Comparison of ENCODE assay signal across 21 cellular contexts in the genomic region with DNA sequence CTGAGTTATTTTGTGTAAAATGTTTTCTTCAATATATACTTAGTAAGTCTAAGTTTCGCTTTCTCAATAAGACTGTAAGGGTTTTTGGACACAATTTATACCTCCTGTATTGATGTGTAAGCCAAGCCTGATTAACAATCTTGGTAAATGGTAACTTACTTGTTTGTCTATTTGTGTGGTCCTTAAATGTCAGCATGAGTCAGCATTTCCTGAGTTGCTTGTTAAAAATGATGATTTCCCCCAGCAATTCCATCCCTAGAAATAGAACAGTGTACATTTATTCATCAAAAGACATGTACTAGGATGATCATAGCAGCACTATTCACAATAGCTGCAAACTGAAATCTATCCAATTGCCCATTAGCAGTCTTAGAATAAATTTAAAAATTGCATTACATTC. TPM values are rescaled to one million over a fixed set of nuclear protein-coding genes. Genes with fewer than 3 reads are reported as not detected.
DNase-seq lines count a peak whose midpoint lies in the region; ATAC-seq and TF ChIP-seq lines count a peak whose summit lies in the region.
"Had no signal": no experiment of that assay in that cellular context is flagged by ENCODE, and none has a peak within 500 bp of the region (broad histone marks: within the 10 kb centered on the region; RNA-seq: fewer than 3 reads in every experiment).

No MANE protein-coding gene starts in this region.

- H3K27me3 ChIP-seq in BLaER1 treated with 17β-estradiol and CSF1 and Interleukin-3, amounts not matched to agents 10 nM and 100 nM, result peaks cover 0 to 28% (median 0%) of the 10 kb centered on the region in 11 experiments; a peak in 7 of 22 replicates
- no peaks in the 10 kb centered on the region for H3K27me3 ChIP-seq in CD8-positive, alpha-beta memory T cell (ENCODE audit: insufficient read depth, low read length, poor library complexity, severe bottlenecking)
- H3K27me3 ChIP-seq: breast epithelium, Peyer's patch had no signal

- H3K27me3 Mint-ChIP-seq in nephron (ENCODE audit: low read depth), result peaks cover 3% of the 10 kb centered on the region
- H3K27me3 Mint-ChIP-seq in activated naive CD8-positive, alpha-beta T cell treated with anti-CD3 and anti-CD28 coated beads, Interleukin-2, amount 50 U/mL, for 24 hours, result peaks cover 2% of the 10 kb centered on the region
- H3K27me3 Mint-ChIP-seq in CD8-positive, alpha-beta memory T cell, result peaks cover 3 to 23% of the 10 kb centered on the region in 2 donors
- H3K27me3 Mint-ChIP-seq: CD4-positive, CD25-positive, alpha-beta regulatory T cell had no signal

- no peak overlapping the region for H3K4me3 Mint-ChIP-seq in nephron
- no peak overlapping the region for H3K4me3 Mint-ChIP-seq in activated naive CD8-positive, alpha-beta T cell treated with anti-CD3 and anti-CD28 coated beads, Interleukin-2, amount 50 U/mL, for 24 hours
- no peak overlapping the region for H3K4me3 Mint-ChIP-seq in CD8-positive, alpha-beta memory T cell
- H3K4me3 Mint-ChIP-seq: activated B cell treated with CpG ODN at 0.5 μM for 24 hours; CD4-positive, CD25-positive, alpha-beta regulatory T cell had no signal

- H3K4me1 ChIP-seq in BLaER1 treated with 17β-estradiol and CSF1 and Interleukin-3, amounts not matched to agents 10 nM and 100 nM, result peaks cover 18 to 39% (median 36%) of the 10 kb centered on the region in 10 experiments
- H3K4me1 ChIP-seq in CD8-positive, alpha-beta memory T cell (ENCODE audit: insufficient read depth, low read length), result no peaks in the 10 kb centered on the region
- H3K4me1 ChIP-seq: breast epithelium, Peyer's patch had no signal

- H3K9me3 ChIP-seq in BLaER1 treated with 17β-estradiol and CSF1 and Interleukin-3, amounts not matched to agents 10 nM and 100 nM (replicated peaks in 1 of 11), result peaks cover under 1 to 21% (median 9%) of the 10 kb centered on the region in 11 experiments; a peak in 20 of 22 replicates
- no peaks in the 10 kb centered on the region for H3K9me3 ChIP-seq in CD8-positive, alpha-beta memory T cell (ENCODE audit: low read length)
- H3K9me3 ChIP-seq: breast epithelium, Peyer's patch had no signal

- CTCF ChIA-PET in CD8-positive, alpha-beta memory T cell (lab: Charles Lee), result interaction anchor here (1.3 kb wide), 1 partner anchor 264 kb away, joined by 3 read pairs; no protein-coding TSS in a partner anchor

- H3K4me2 ChIP-seq in BLaER1 treated with 17β-estradiol and CSF1 and Interleukin-3, amounts not matched to agents 10 nM and 100 nM, result peak overlapping the region; percentile 25 to 91 (median 77)
- H3K4me2 ChIP-seq: smooth muscle cell had no signal

- H3K36me3 Mint-ChIP-seq in nephron (ENCODE audit: low read depth), result no peaks in the 10 kb centered on the region
- no peaks in the 10 kb centered on the region for H3K36me3 Mint-ChIP-seq in activated naive CD8-positive, alpha-beta T cell treated with anti-CD3 and anti-CD28 coated beads, Interleukin-2, amount 50 U/mL, for 24 hours (ENCODE audit: low read depth)
- H3K36me3 Mint-ChIP-seq in CD8-positive, alpha-beta memory T cell, result peaks cover 0 to 5% (median 2%) of the 10 kb centered on the region in 3 donors
- H3K36me3 Mint-ChIP-seq: CD4-positive, CD25-positive, alpha-beta regulatory T cell had no signal

- no peak for ATAC-seq in activated naive CD8-positive, alpha-beta T cell treated with anti-CD3 and anti-CD28 coated beads, Interleukin-2, amount 50 U/mL, for 24 hours

- peaks cover 32% of the 10 kb centered on the region for H3K4me1 Mint-ChIP-seq in nephron
- H3K4me1 Mint-ChIP-seq in activated naive CD8-positive, alpha-beta T cell treated with anti-CD3 and anti-CD28 coated beads, Interleukin-2, amount 50 U/mL, for 24 hours, result peaks cover 2% of the 10 kb centered on the region
- H3K4me1 Mint-ChIP-seq in CD8-positive, alpha-beta memory T cell, result no peaks in the 10 kb centered on the region
- H3K4me1 Mint-ChIP-seq: CD4-positive, CD25-positive, alpha-beta regulatory T cell had no signal

- DNase-seq in M059J (ENCODE audit: low read depth) (peak; percentile 29), dermis blood vessel endothelial cell (peak; percentile 8), caudate nucleus (lab: John Stamatoyannopoulos, UW) (no peak)
- no peak for DNase-seq in activated CD8-positive, alpha-beta memory T cell treated with anti-CD3 and anti-CD28 coated beads, Interleukin-2, amount 50 U/mL, for 4 hours
- DNase-seq in activated naive CD8-positive, alpha-beta T cell treated with anti-CD3 and anti-CD28 coated beads, Interleukin-2, amount 50 U/mL, for 24 hours, result no peak
- DNase-seq in CD8-positive, alpha-beta memory T cell, result no peak
- DNase-seq: activated B cell treated with CpG ODN at 0.5 μM for 24 hours; activated naive CD4-positive, alpha-beta T cell treated with Interleukin-2 at 50 U/mL for 16 hours; CD4-positive, CD25-positive, alpha-beta regulatory T cell; effector memory CD4-positive, alpha-beta T cell; glutamatergic neuron; midbrain; NCI-H187 treated with DMSO at 0.1 percent for 48 hours; NCI-H69; Peyer's patch; stimulated activated naive CD4-positive, alpha-beta T cell had no signal

- 0 out of 22 replicates have a peak, but pooled peaks cover 0 to 4% (median 0%) of the 10 kb centered on the region in 11 experiments for H4K20me1 ChIP-seq in BLaER1 treated with 17β-estradiol and CSF1 and Interleukin-3, amounts not matched to agents 10 nM and 100 nM

- H3K27ac ChIP-seq in BLaER1 treated with 17β-estradiol and CSF1 and Interleukin-3, amounts not matched to agents 10 nM and 100 nM, result peak overlapping the region in 4 of 11 experiments; percentile 39 to 71 (median 50); a peak in 6 of 22 replicates
- H3K27ac ChIP-seq in CD8-positive, alpha-beta memory T cell (ENCODE audit: low read depth, low read length), result no peak overlapping the region
- H3K27ac ChIP-seq in caudate nucleus (ENCODE audit: low read depth, low read length), result no peak overlapping the region
- H3K27ac ChIP-seq: breast epithelium, HL-60, Peyer's patch had no signal

- peaks cover 5% of the 10 kb centered on the region for H3K9me3 Mint-ChIP-seq in nephron
- no peaks in the 10 kb centered on the region for H3K9me3 Mint-ChIP-seq in activated naive CD8-positive, alpha-beta T cell treated with anti-CD3 and anti-CD28 coated beads, Interleukin-2, amount 50 U/mL, for 24 hours
- peaks cover 0 to 1% (median 0%) of the 10 kb centered on the region in 5 donors for H3K9me3 Mint-ChIP-seq in CD8-positive, alpha-beta memory T cell
- H3K9me3 Mint-ChIP-seq: activated B cell treated with CpG ODN at 0.5 μM for 24 hours had no signal

- TF ChIP-seq CTCF in nephron (IDR thresholded peaks at IDR 0.05; ENCODE audit: unreplicated experiment in 3 of 3), result no peak

- peak overlapping the region in 2 of 3 experiments; percentile 41 to 43 for H3K27ac Mint-ChIP-seq in nephron
- no peak overlapping the region for H3K27ac Mint-ChIP-seq in activated naive CD8-positive, alpha-beta T cell treated with anti-CD3 and anti-CD28 coated beads, Interleukin-2, amount 50 U/mL, for 24 hours
- H3K27ac Mint-ChIP-seq in CD8-positive, alpha-beta memory T cell, result no peak overlapping the region
- H3K27ac Mint-ChIP-seq: activated B cell treated with CpG ODN at 0.5 μM for 24 hours; CD4-positive, CD25-positive, alpha-beta regulatory T cell had no signal

- H3K4me3 ChIP-seq in BLaER1 treated with 17β-estradiol and CSF1 and Interleukin-3, amounts not matched to agents 10 nM and 100 nM, result no peak overlapping the region
- H3K4me3 ChIP-seq in CD8-positive, alpha-beta memory T cell (ENCODE audit: low read length), result no peak overlapping the region
- H3K4me3 ChIP-seq: breast epithelium, Peyer's patch, smooth muscle cell had no signal

- H3K36me3 ChIP-seq in BLaER1 treated with 17β-estradiol and CSF1 and Interleukin-3, amounts not matched to agents 10 nM and 100 nM, result no peaks in the 10 kb centered on the region
- no peaks in the 10 kb centered on the region for H3K36me3 ChIP-seq in CD8-positive, alpha-beta memory T cell (ENCODE audit: insufficient read depth, low read length)
- H3K36me3 ChIP-seq: breast epithelium, Peyer's patch had no signal

- 0 out of 22 replicates have a peak overlapping the region, but pooled peaks of 2 of the 11 experiments have one; percentile 28 to 38 for H3K9ac ChIP-seq in BLaER1 treated with 17β-estradiol and CSF1 and Interleukin-3, amounts not matched to agents 10 nM and 100 nM

- POLR2A ChIA-PET in CD8-positive, alpha-beta memory T cell (lab: Charles Lee), result no interaction called here

RNA-seq across cellular contexts. Expression of gene LRIG1, which starts 53.4 kb away (rescaled TPM):
- 4.8 and 10.0 TPM in 2 replicates for total RNA-seq in M059J (2014; rRNA removed; shearing (Covaris generic))
- 33.7 and 71.0 TPM in 2 replicates for total RNA-seq in dermis blood vessel endothelial cell
- 10 to 100 TPM; 37.9 to 38.2 TPM for total RNA-seq in CD8-positive, alpha-beta memory T cell
- polyA plus RNA-seq in CD8-positive, alpha-beta memory T cell, result 47.9 TPM

Comparison
In these comparisons a context has a peak if more than half of its experiments do, and no peak if none do; other contexts are left out.
1. DNase-seq: peak in M059J (single experiment) and dermis blood vessel endothelial cell (single experiment); none in activated CD8-positive, alpha-beta memory T cell treated with anti-CD3 and anti-CD28 coated beads, Interleukin-2, amount 50 U/mL, for 4 hours (single experiment), activated naive CD8-positive, alpha-beta T cell treated with anti-CD3 and anti-CD28 coated beads, Interleukin-2, amount 50 U/mL, for 24 hours (single experiment), CD8-positive, alpha-beta memory T cell (0 of 5) and caudate nucleus (0 of 61).
2. H3K27ac Mint-ChIP-seq: peak in nephron (2 of 3); none in activated naive CD8-positive, alpha-beta T cell treated with anti-CD3 and anti-CD28 coated beads, Interleukin-2, amount 50 U/mL, for 24 hours (single experiment) and CD8-positive, alpha-beta memory T cell (0 of 8).